In the genomic region with DNA sequence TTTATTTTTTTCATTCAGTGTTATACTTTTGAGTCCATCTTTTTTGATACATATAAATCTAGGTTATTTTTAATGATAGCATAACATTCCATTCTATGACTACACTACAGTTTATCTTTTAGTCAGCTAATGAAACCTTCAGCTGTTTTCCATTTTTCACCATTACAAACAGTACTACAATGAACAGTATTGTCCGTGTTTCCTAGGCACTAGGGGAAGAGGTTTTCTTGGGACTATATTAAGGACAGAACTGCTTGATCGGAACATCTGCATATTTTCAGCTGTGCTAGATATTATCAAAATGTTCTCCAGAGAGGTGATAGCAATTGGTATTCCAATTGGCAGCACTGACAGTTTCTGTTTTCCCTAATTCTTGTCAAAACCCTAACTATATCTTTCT, we compare ENCODE assay signal across 16 cellular contexts. TPM values are rescaled to one million over a fixed set of nuclear protein-coding genes. Genes with fewer than 3 reads are reported as not detected.
DNase-seq lines count a peak whose midpoint lies in the region; TF ChIP-seq lines count a peak whose summit lies in the region.
"Had no signal": no experiment of that assay in that cellular context is flagged by ENCODE, and none has a peak within 500 bp of the region (broad histone marks: within the 10 kb centered on the region; RNA-seq: fewer than 3 reads in every experiment).

No MANE protein-coding gene starts in this region.

- H4K20me1 ChIP-seq in osteoblast (ENCODE audit: insufficient read depth, low read length): no peaks in the 10 kb centered on the region
- H4K20me1 ChIP-seq: BLaER1 had no signal

- H3K27me3 ChIP-seq in SJCRH30: no peaks in the 10 kb centered on the region
- H3K27me3 ChIP-seq in osteoblast (ENCODE audit: insufficient read depth, low read length): no peaks in the 10 kb centered on the region
- H3K27me3 ChIP-seq in skeletal muscle satellite cell (ENCODE audit: control insufficient read depth, insufficient read depth, low read length): no peaks in the 10 kb centered on the region

- H3K4me3 ChIP-seq in SJCRH30 (no peak overlapping the region), osteoblast (ENCODE audit: insufficient read depth, low read length) (no peak overlapping the region), skeletal muscle satellite cell (ENCODE audit: low read length) (no peak overlapping the region)
- H3K4me3 ChIP-seq: BLaER1, GM12878, GM23338 had no signal

- TF ChIP-seq CTCF in osteoblast (IDR thresholded peaks at IDR 0.05; ENCODE audit: extremely low read depth, low read depth, low read length): no peak

- no peak overlapping the region for H2AFZ ChIP-seq in osteoblast (ENCODE audit: low read length)
- H2AFZ ChIP-seq: GM23338 had no signal

- H3K9me3 ChIP-seq in SJCRH30 (replicated peaks) (no peaks in the 10 kb centered on the region), osteoblast (ENCODE audit: low read depth, low read length) (no peaks in the 10 kb centered on the region), skeletal muscle satellite cell (replicated peaks; ENCODE audit: low read length) (no peaks in the 10 kb centered on the region)
- H3K9me3 ChIP-seq: BLaER1 had no signal

- DNase-seq in EH (ENCODE audit: low read depth): peak; percentile 19
- no peak for DNase-seq in SJCRH30
- DNase-seq in osteoblast (ENCODE audit: insufficient read length, low spot score, missing footprints): no peak
- DNase-seq in NCI-H146 treated with DMSO at 0.1 percent for 48 hours (lab: John Stamatoyannopoulos, UW; ENCODE audit: unreplicated experiment): no peak
- no peak for DNase-seq in activated gamma-delta T cell treated with Interleukin-2 at 50 U/mL for 16 hours
- no peak for DNase-seq in HCEC 1CT
- DNase-seq: Calu3; CD4-positive, alpha-beta memory T cell; DMS79 treated with DMSO at 0.1 percent for 48 hours; EL; H7 had no signal

- H3K36me3 ChIP-seq in SJCRH30: no peaks in the 10 kb centered on the region
- no peaks in the 10 kb centered on the region for H3K36me3 ChIP-seq in osteoblast (ENCODE audit: insufficient read depth, low read length)
- H3K36me3 ChIP-seq in skeletal muscle satellite cell (ENCODE audit: insufficient read depth, low read length): no peaks in the 10 kb centered on the region
- H3K36me3 ChIP-seq: BLaER1 had no signal

- no peaks in the 10 kb centered on the region for H3K79me2 ChIP-seq in osteoblast (ENCODE audit: insufficient read depth, low read length)

- H3K4me2 ChIP-seq in osteoblast (ENCODE audit: insufficient read depth, low read length) (no peak overlapping the region), skeletal muscle satellite cell (ENCODE audit: low read length) (no peak overlapping the region)
- H3K4me2 ChIP-seq: BLaER1, GM23338, KMS-11 had no signal

- H3K27ac ChIP-seq in SJCRH30: peak overlapping the region; percentile 90
- H3K27ac ChIP-seq in osteoblast (ENCODE audit: low read depth, low read length): peak overlapping the region; percentile 6
- H3K27ac ChIP-seq: BLaER1, KMS-11 had no signal

- H3K4me1 ChIP-seq in SJCRH30: peaks cover 29% of the 10 kb centered on the region
- H3K4me1 ChIP-seq in osteoblast (ENCODE audit: insufficient read depth, low read length): peaks cover 25% of the 10 kb centered on the region
- H3K4me1 ChIP-seq in skeletal muscle satellite cell (ENCODE audit: control insufficient read depth, insufficient read depth, low read length): peaks cover 26% of the 10 kb centered on the region
- H3K4me1 ChIP-seq: BLaER1 had no signal

- peak overlapping the region; percentile 24 for H3K9ac ChIP-seq in skeletal muscle satellite cell (ENCODE audit: low read depth, low read length)
- H3K9ac ChIP-seq: BLaER1, KMS-11 had no signal

RNA-seq across cellular contexts. Expression of a gene that starts 44.3 kb away (rescaled TPM):
- total RNA-seq in SJCRH30 (2014; rRNA removed; shearing (Covaris generic)): 58.9 and 63.2 TPM in 2 replicates
- total RNA-seq in osteoblast: 16.5 and 17.7 TPM in 2 replicates
- 17.0 and 17.2 TPM in 2 replicates for total RNA-seq in skeletal muscle satellite cell (2012; rRNA removed)
